ENCODE assay signal across 17 cellular contexts in genomic region chr2:107711941-107712340, GRCh38.
DNase-seq lines count a peak whose midpoint lies in the region; ATAC-seq, FAIRE-seq and TF ChIP-seq lines count a peak whose summit lies in the region.
"Had no signal": no experiment of that assay in that cellular context is flagged by ENCODE, and none has a peak within 500 bp of the region (broad histone marks: within the 10 kb centered on the region; RNA-seq: fewer than 3 reads in every experiment).

No MANE protein-coding gene starts in this region.

- TF ChIP-seq CTCF in Loucy (conservative IDR thresholded peaks at IDR 0.05; ENCODE audit: low read length), result no peak
- no peak for TF ChIP-seq CTCF in VCaP (conservative IDR thresholded peaks at IDR 0.05)
- no peak for TF ChIP-seq CTCF in HepG2 (CRISPR knock-in tag; IDR thresholded peaks at IDR 0.05)
- no peak for TF ChIP-seq CTCF in coronary artery (IDR thresholded peaks at IDR 0.05)

- no TSS peak for BruUV-seq in HepG2 (replicated peaks; lab: Mats Ljungman, UMichigan)

- H2AFZ ChIP-seq in Loucy (ENCODE audit: low read length), result peak overlapping the region; percentile 50; the same call in 1 of the 2 replicates
- H2AFZ ChIP-seq in HepG2 (ENCODE audit: low read length), result peak overlapping the region; percentile 22

- H3K4me1 ChIP-seq in Loucy (ENCODE audit: insufficient read depth, low read length, poor library complexity, severe bottlenecking) (peaks cover 13% of the 10 kb centered on the region), HepG2 (ENCODE audit: insufficient read depth, low read length) (no peaks in the 10 kb centered on the region)
- H3K4me1 ChIP-seq: HAP-1 had no signal

- no peaks in the 10 kb centered on the region for H3K9me2 ChIP-seq in Loucy (replicated peaks; ENCODE audit: low read depth, low read length)

- no peak for TF ChIP-seq POLR2A in HepG2 (IDR thresholded peaks at IDR 0.05; ENCODE audit: insufficient read depth in 1 of 2, low read depth in 2 of 2, low read length in 2 of 2)

- H3K36me3 ChIP-seq in Loucy (ENCODE audit: insufficient read depth, low read length), result no peaks in the 10 kb centered on the region
- H3K36me3 ChIP-seq in HepG2 (replicated peaks in 1 of 2; ENCODE audit: control insufficient read depth in 1 of 2, insufficient read depth in 2 of 2, low read length in 2 of 2), result no peaks in the 10 kb centered on the region
- H3K36me3 ChIP-seq: BLaER1 treated with 17β-estradiol and CSF1 and Interleukin-3, amounts not matched to agents 10 nM and 100 nM; HAP-1 had no signal

- H3K79me2 ChIP-seq in Loucy (ENCODE audit: insufficient read depth, low read length) (no peaks in the 10 kb centered on the region), HepG2 (ENCODE audit: insufficient read depth, low read length) (no peaks in the 10 kb centered on the region)

- CTCF ChIA-PET in HepG2 (lab: Yijun Ruan, JAX; ENCODE audit: low intra/inter-chr PET ratio, low total read pairs), result no interaction called here

- H3K9me3 ChIP-seq in Loucy (ENCODE audit: insufficient read depth, low read depth, low read length) (peaks cover 6% of the 10 kb centered on the region; the same call in 1 of the 2 replicates), HepG2 (ENCODE audit: low read length) (no peaks in the 10 kb centered on the region)
- H3K9me3 ChIP-seq: BLaER1 treated with 17β-estradiol and CSF1 and Interleukin-3, amounts not matched to agents 10 nM and 100 nM; HAP-1 had no signal

- in situ Hi-C loops in HepG2 (cut with HindIII; ENCODE audit: extremely low pct_ligation_motif_present, low pct_unique_long_range_greater_than_20kb), result no loop called here

- H3K27me3 ChIP-seq in Loucy (ENCODE audit: insufficient read depth, low read length, poor library complexity, severe bottlenecking) (no peaks in the 10 kb centered on the region), HepG2 (ENCODE audit: control insufficient read depth in 1 of 2, insufficient read depth in 2 of 2, low read length in 2 of 2) (no peaks in the 10 kb centered on the region)
- H3K27me3 ChIP-seq: BLaER1 treated with 17β-estradiol and CSF1 and Interleukin-3, amounts not matched to agents 10 nM and 100 nM had no signal

- peak; percentile 1 for DNase-seq in NCI-H2029 treated with DMSO at 0.1 percent for 48 hours (lab: John Stamatoyannopoulos, UW)
- no peak for DNase-seq in NCI-H2029 (lab: John Stamatoyannopoulos, UW)
- no peak for DNase-seq in HepG2 (ENCODE audit: low spot score)
- no peak for DNase-seq in activated CD4-positive, alpha-beta T cell treated with anti-CD3 and anti-CD28 coated beads for 48 hours
- no peak for DNase-seq in coronary artery (ENCODE audit: low spot score)
- DNase-seq in NCI-H2081 (lab: John Stamatoyannopoulos, UW), result no peak
- DNase-seq: 8988T; AML-193; Calu3; CD4-positive, CD25-positive, alpha-beta regulatory T cell; DMS 273 treated with DMSO at 0.1 percent for 48 hours had no signal

- WGBS in HepG2 (ENCODE audit: low lambda C conversion rate), result 3% methylated on average over 3 of the region's 3 CpGs

- H3K4me2 ChIP-seq in Loucy (ENCODE audit: low read depth, low read length, poor library complexity, severe bottlenecking), result no peak overlapping the region
- H3K4me2 ChIP-seq in HepG2 (ENCODE audit: low read depth, low read length), result peak overlapping the region; percentile 18; the same call in 1 of the 2 replicates

- no peak for FAIRE-seq in HepG2 (lab: Jason Lieb, UNC)
- FAIRE-seq: GM12891, H1 had no signal

- peak overlapping the region; percentile 5 for H3K9ac ChIP-seq in Loucy (ENCODE audit: low read depth, low read length, poor library complexity, severe bottlenecking)
- no peak overlapping the region for H3K9ac ChIP-seq in HepG2 (ENCODE audit: insufficient read depth, low read depth, low read length)

- H3K27ac ChIP-seq in VCaP, result peak overlapping the region; percentile 72
- H3K27ac ChIP-seq in HepG2 (ENCODE audit: extremely low read length, insufficient read depth, low read length), result no peak overlapping the region
- no peak overlapping the region for H3K27ac ChIP-seq in coronary artery

- H3K4me3 ChIP-seq in Loucy (ENCODE audit: low read length, poor library complexity, severe bottlenecking), result no peak overlapping the region
- H3K4me3 ChIP-seq in HepG2 (replicated peaks in 1 of 3; ENCODE audit: insufficient read depth in 1 of 3, low read depth in 2 of 3, low read length in 3 of 3), result no peak overlapping the region
- no peak overlapping the region for H3K4me3 ChIP-seq in coronary artery
- H3K4me3 ChIP-seq: HAP-1 had no signal

- POLR2A ChIA-PET in HepG2 (lab: Yijun Ruan, JAX), result no interaction called here

- TF ChIP-seq RAD21 in HepG2 (CRISPR knock-in tag; IDR thresholded peaks at IDR 0.05), result no peak

- TF ChIP-seq EP300 in HepG2 (IDR thresholded peaks at IDR 0.05; ENCODE audit: low read depth in 2 of 2, low read length in 2 of 2), result no peak
- no peak for TF ChIP-seq EP300 in HepG2 (CRISPR knock-in tag; IDR thresholded peaks at IDR 0.05; ENCODE audit: borderline replicate concordance)

- ATAC-seq in HepG2, result peak; percentile 48; the same call in 1 of the 3 replicates

- H4K20me1 ChIP-seq in Loucy (ENCODE audit: insufficient read depth, low read length, poor library complexity, severe bottlenecking) (no peaks in the 10 kb centered on the region), HepG2 (ENCODE audit: insufficient read depth, low read length) (no peaks in the 10 kb centered on the region)
- H4K20me1 ChIP-seq: BLaER1 treated with 17β-estradiol and CSF1 and Interleukin-3, amounts not matched to agents 10 nM and 100 nM had no signal

- intact Hi-C loops in HepG2 (cut with micrococcal nuclease; ENCODE audit: unreplicated experiment), result no loop called here

- no peaks in the 10 kb centered on the region for H3F3A ChIP-seq in Loucy (ENCODE audit: low read depth)

TF ChIP-seq in HepG2, 621 proteins besides CTCF, POLR2A, EP300 and RAD21:
- TF ChIP-seq MNT (IDR thresholded peaks at IDR 0.05) (peak; percentile 69), HDAC1 (CRISPR knock-in tag; IDR thresholded peaks at IDR 0.05) (no peak)
